10 cellular contexts compared by ENCODE assay signal in the genomic region with DNA sequence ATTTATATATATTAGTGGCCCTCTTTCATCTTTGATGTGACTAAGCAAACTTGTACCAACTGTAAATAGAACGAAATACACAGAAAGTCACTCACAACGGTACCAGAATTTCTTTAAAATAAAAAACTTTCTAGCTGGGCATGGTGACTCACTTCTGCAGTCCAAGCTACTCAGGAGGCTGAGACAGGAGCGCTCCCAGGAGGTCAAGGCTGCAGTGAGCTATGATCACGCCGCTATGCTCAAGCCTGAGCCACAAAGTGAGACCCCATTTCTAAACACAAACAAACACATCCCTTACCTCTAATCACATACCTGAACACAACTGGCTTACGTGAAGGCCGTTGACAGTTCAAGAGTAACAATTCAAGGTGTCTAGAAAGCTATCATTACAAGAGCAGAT. TPM values are rescaled to one million over a fixed set of nuclear protein-coding genes. Genes with fewer than 3 reads are reported as not detected.
DNase-seq lines count a peak whose midpoint lies in the region; ATAC-seq and TF ChIP-seq lines count a peak whose summit lies in the region.
"Had no signal": no experiment of that assay in that cellular context is flagged by ENCODE, and none has a peak within 500 bp of the region (broad histone marks: within the 10 kb centered on the region; RNA-seq: fewer than 3 reads in every experiment).

No MANE protein-coding gene starts in this region.

- peak; percentile 17 for DNase-seq in activated naive CD4-positive, alpha-beta T cell treated with Interleukin-2 at 50 U/mL for 16 hours
- DNase-seq in activated naive CD4-positive, alpha-beta T cell (lab: John Stamatoyannopoulos, UW) = no peak
- DNase-seq in lower lobe of right lung = no peak
- no peak for DNase-seq in foreskin melanocyte
- DNase-seq: EL, SHP77 had no signal

- no peak for ATAC-seq in lower lobe of right lung
- no peak for ATAC-seq in HG03565 (IDR thresholded peaks at IDR 0.05; ENCODE audit: unreplicated experiment)
- no peak for ATAC-seq in GM19455 (IDR thresholded peaks at IDR 0.05; ENCODE audit: unreplicated experiment)

- H3K4me3 Mint-ChIP-seq in activated naive CD4-positive, alpha-beta T cell treated with anti-CD3 and anti-CD28 coated beads, Interleukin-2, amount 50 U/mL, for 24 hours = peak overlapping the region; percentile 81

- intact Hi-C loops in lower lobe of right lung (cut with DNase I) = no loop called here

- no peaks in the 10 kb centered on the region for H3K27me3 Mint-ChIP-seq in activated naive CD4-positive, alpha-beta T cell treated with anti-CD3 and anti-CD28 coated beads, Interleukin-2, amount 50 U/mL, for 24 hours

- H3K36me3 Mint-ChIP-seq in activated naive CD4-positive, alpha-beta T cell treated with anti-CD3 and anti-CD28 coated beads, Interleukin-2, amount 50 U/mL, for 24 hours = peaks cover 4% of the 10 kb centered on the region

- TF ChIP-seq CTCF in lower lobe of right lung (IDR thresholded peaks at IDR 0.05) = no peak

- H3K27ac Mint-ChIP-seq in activated naive CD4-positive, alpha-beta T cell treated with anti-CD3 and anti-CD28 coated beads, Interleukin-2, amount 50 U/mL, for 24 hours = peak overlapping the region; percentile 100

- H3K36me3 ChIP-seq in lower lobe of right lung (no peaks in the 10 kb centered on the region), thymus (ENCODE audit: control insufficient read depth, insufficient read depth) (peaks cover 2% of the 10 kb centered on the region)

- H3K4me3 ChIP-seq in lower lobe of right lung (no peak overlapping the region), thymus (ENCODE audit: low read length) (no peak overlapping the region)

- 74% methylated on average over 7 of the region's 7 CpGs for WGBS in thymus

- H3K27me3 ChIP-seq in lower lobe of right lung (ENCODE audit: low read depth) = no peaks in the 10 kb centered on the region
- H3K27me3 ChIP-seq in thymus (ENCODE audit: control insufficient read depth, insufficient read depth) = no peaks in the 10 kb centered on the region

- H3K4me1 ChIP-seq in lower lobe of right lung = peaks cover 49% of the 10 kb centered on the region
- peaks cover 13% of the 10 kb centered on the region for H3K4me1 ChIP-seq in thymus (ENCODE audit: control insufficient read depth, insufficient read depth, low read length)

- H3K27ac ChIP-seq in lower lobe of right lung (peak overlapping the region; percentile 92), thymus (ENCODE audit: low read depth) (peak overlapping the region; percentile 77)

- H3K9me3 ChIP-seq in lower lobe of right lung = no peaks in the 10 kb centered on the region
- H3K9me3 ChIP-seq in thymus (ENCODE audit: control insufficient read depth) = no peaks in the 10 kb centered on the region

- peaks cover 81% of the 10 kb centered on the region for H3K4me1 Mint-ChIP-seq in activated naive CD4-positive, alpha-beta T cell treated with anti-CD3 and anti-CD28 coated beads, Interleukin-2, amount 50 U/mL, for 24 hours

- no peaks in the 10 kb centered on the region for H3K9me3 Mint-ChIP-seq in activated naive CD4-positive, alpha-beta T cell treated with anti-CD3 and anti-CD28 coated beads, Interleukin-2, amount 50 U/mL, for 24 hours

RNA-seq across cellular contexts. Expression of gene STAT5B, which starts 29.7 kb away (rescaled TPM):
- total RNA-seq in lower lobe of right lung = 67.9 TPM
- 51.6 TPM for polyA plus RNA-seq in thymus

RNA-seq across cellular contexts. Expression of gene STAT5A, which starts 41.8 kb away (rescaled TPM):
- total RNA-seq in lower lobe of right lung = 53.3 TPM
- 37.6 TPM for polyA plus RNA-seq in thymus

RNA-seq across cellular contexts. Expression of gene GHDC, which starts 52.2 kb away (rescaled TPM):
- 33.4 TPM for total RNA-seq in lower lobe of right lung
- 19.6 TPM for polyA plus RNA-seq in thymus
